Comparison of ENCODE assay signal across 19 cellular contexts in genomic region chrX:24200133-24200532, GRCh38. TPM values are rescaled to one million over a fixed set of nuclear protein-coding genes. Genes with fewer than 3 reads are reported as not detected.
A peak's percentile ranks its signal among the peaks of the same experiment; 100 is the strongest.
DNase-seq lines count a peak whose midpoint lies in the region; ATAC-seq, FAIRE-seq and TF ChIP-seq lines count a peak whose summit lies in the region.
"Had no signal": no experiment of that assay in that cellular context is flagged by ENCODE, and none has a peak within 500 bp of the region (broad histone marks: within the 10 kb centered on the region; RNA-seq: fewer than 3 reads in every experiment).

No MANE protein-coding gene starts in this region.

- H3K27ac Mint-ChIP-seq in effector memory CD8-positive, alpha-beta T cell = peak overlapping the region; percentile 25 to 90
- H3K27ac Mint-ChIP-seq in osteocyte (ENCODE audit: unreplicated experiment) = peak overlapping the region; percentile 36

- DNase-seq in activated T-cell treated with anti-CD3 and anti-CD28 coated beads, Interleukin-2, amount 50 U/mL, for 4 hours = no peak
- DNase-seq in activated T-cell treated with anti-CD3 and anti-CD28 coated beads, Interleukin-2, amount 50 U/mL, for 1 hour = no peak
- DNase-seq in HTR-8/SVneo (ENCODE audit: insufficient read length, low spot score) (no peak), osteocyte (ENCODE audit: extremely low spot score, unreplicated experiment) (no peak), MG63 (no peak)
- DNase-seq in effector memory CD8-positive, alpha-beta T cell = no peak
- DNase-seq: brain microvascular endothelial cell; left ventricle myocardium superior; NCI-H2081; NCI-H526 treated with DMSO at 0.1 percent for 48 hours; stimulated activated CD4-positive, alpha-beta T cell treated with anti-CD3 and anti-CD28 coated beads, Interleukin-1b, Interleukin-23, amount 100 ng/mL, for 48 hours; SW 1271; trophoblast cell had no signal

- no peaks in the 10 kb centered on the region for H3K27me3 Mint-ChIP-seq in activated T-cell treated with anti-CD3 and anti-CD28 coated beads, Interleukin-2, amount 50 U/mL, for 4 hours (ENCODE audit: low read depth)
- H3K27me3 Mint-ChIP-seq in effector memory CD8-positive, alpha-beta T cell = no peaks in the 10 kb centered on the region
- H3K27me3 Mint-ChIP-seq in osteocyte (ENCODE audit: unreplicated experiment) = no peaks in the 10 kb centered on the region

- H3K9me3 Mint-ChIP-seq in activated T-cell treated with anti-CD3 and anti-CD28 coated beads, Interleukin-2, amount 50 U/mL, for 4 hours = no peaks in the 10 kb centered on the region
- H3K9me3 Mint-ChIP-seq in effector memory CD8-positive, alpha-beta T cell = no peaks in the 10 kb centered on the region
- H3K9me3 Mint-ChIP-seq in osteocyte (ENCODE audit: unreplicated experiment) = no peaks in the 10 kb centered on the region

- TF ChIP-seq CTCF in osteocyte (IDR thresholded peaks at IDR 0.05) = no peak

- H3K4me3 Mint-ChIP-seq in activated T-cell treated with anti-CD3 and anti-CD28 coated beads, Interleukin-2, amount 50 U/mL, for 4 hours = peak overlapping the region; percentile 40
- peak overlapping the region; percentile 1 to 54 for H3K4me3 Mint-ChIP-seq in effector memory CD8-positive, alpha-beta T cell
- H3K4me3 Mint-ChIP-seq in osteocyte (ENCODE audit: unreplicated experiment) = peak overlapping the region; percentile 10

- peaks cover 64% of the 10 kb centered on the region for H3K4me1 Mint-ChIP-seq in activated T-cell treated with anti-CD3 and anti-CD28 coated beads, Interleukin-2, amount 50 U/mL, for 4 hours (ENCODE audit: low read depth)
- H3K4me1 Mint-ChIP-seq in effector memory CD8-positive, alpha-beta T cell (ENCODE audit: low read depth in 2 of 2) = peaks cover 36 to 47% of the 10 kb centered on the region in 2 donors
- peaks cover 53% of the 10 kb centered on the region for H3K4me1 Mint-ChIP-seq in osteocyte (ENCODE audit: unreplicated experiment)

- peak; percentile 81 for FAIRE-seq in HTR-8/SVneo (lab: Jason Lieb, UNC)
- FAIRE-seq: D721Med had no signal

- H3K27me3 ChIP-seq in MG63 = no peaks in the 10 kb centered on the region
- H3K27me3 ChIP-seq: brain microvascular endothelial cell, right atrium auricular region had no signal

- H3K36me3 Mint-ChIP-seq in activated T-cell treated with anti-CD3 and anti-CD28 coated beads, Interleukin-2, amount 50 U/mL, for 4 hours (ENCODE audit: insufficient read depth) = peaks cover 32% of the 10 kb centered on the region
- peaks cover 14% of the 10 kb centered on the region for H3K36me3 Mint-ChIP-seq in effector memory CD8-positive, alpha-beta T cell (ENCODE audit: insufficient read depth)
- H3K36me3 Mint-ChIP-seq in osteocyte (ENCODE audit: unreplicated experiment) = peaks cover 17% of the 10 kb centered on the region

- no peak for ATAC-seq in activated T-cell treated with anti-CD3 and anti-CD28 coated beads, Interleukin-2, amount 50 U/mL, for 4 hours
- ATAC-seq in effector memory CD8-positive, alpha-beta T cell (replicated peaks) = no peak
- no peak for ATAC-seq in HG03469 (IDR thresholded peaks at IDR 0.05; ENCODE audit: unreplicated experiment)
- no peak for ATAC-seq in GM19324 (IDR thresholded peaks at IDR 0.05; ENCODE audit: low FRiP score, unreplicated experiment)
- ATAC-seq: activated CD4-positive, CD25-positive, alpha-beta regulatory T cell treated with anti-CD3 and anti-CD28 coated beads, Interleukin-2, amount 50 U/mL, for 24 hours; left ventricle myocardium superior; Panc1 had no signal

- H3K4me3 ChIP-seq in MG63 = no peak overlapping the region
- H3K4me3 ChIP-seq: right atrium auricular region had no signal

- peaks cover 25% of the 10 kb centered on the region for H3K36me3 ChIP-seq in MG63

- H3K9me3 ChIP-seq in MG63 = no peaks in the 10 kb centered on the region
- H3K9me3 ChIP-seq: right atrium auricular region had no signal

RNA-seq across cellular contexts. Expression of gene ZFX, which starts 50.6 kb away (rescaled TPM):
- 10 to 100 TPM; 36.6 to 66.5 (median 37.9) TPM for total RNA-seq in activated T-cell treated with anti-CD3 and anti-CD28 coated beads, Interleukin-2, amount 50 U/mL, for 4 hours
- total RNA-seq in osteocyte = 84.6 and 90.0 TPM in 2 replicates
- total RNA-seq in MG63 (2014; rRNA removed; shearing (Covaris generic); ENCODE audit: low replicate concordance) = 5.9 and 9.5 TPM in 2 replicates
